ENCODE assay signal across 3 cellular contexts in the genomic region with DNA sequence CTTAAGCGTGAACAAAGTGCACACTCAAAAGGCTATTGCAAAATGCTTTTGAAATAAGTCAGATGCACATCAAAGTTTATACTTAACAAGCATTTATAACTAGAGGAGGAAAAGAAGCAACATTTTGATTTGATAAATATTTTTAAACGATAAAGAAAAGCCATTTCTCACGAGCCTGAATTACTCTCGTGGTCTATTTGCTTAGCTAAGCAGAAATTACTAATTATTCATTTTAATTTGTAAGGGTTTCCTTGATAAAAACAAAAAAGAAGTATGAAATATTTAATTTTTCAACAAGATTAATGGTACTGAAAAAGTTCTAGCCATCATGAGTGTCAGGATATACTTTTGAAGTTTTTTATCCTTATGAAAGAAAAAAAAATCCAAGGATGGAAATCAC.
TF ChIP-seq lines count a peak whose summit lies in the region.

No MANE protein-coding gene starts in this region.

TF ChIP-seq in HepG2, 621 proteins besides CTCF, POLR2A, EP300 and RAD21:
- TF ChIP-seq ZNF644 (CRISPR knock-in tag; IDR thresholded peaks at IDR 0.05; ENCODE audit: low read depth) (no peak), ZNF749 (CRISPR knock-in tag; IDR thresholded peaks at IDR 0.05; ENCODE audit: borderline replicate concordance) (no peak), ZNF274 (CRISPR knock-in tag; IDR thresholded peaks at IDR 0.05) (no peak), SP5 (CRISPR knock-in tag; IDR thresholded peaks at IDR 0.05; ENCODE audit: borderline replicate concordance, low read depth) (no peak), ZSCAN9 (CRISPR knock-in tag; IDR thresholded peaks at IDR 0.05; ENCODE audit: borderline replicate concordance) (no peak), MAFF (IDR thresholded peaks at IDR 0.05; ENCODE audit: low read depth, low read length) (peak; percentile 87), PAWR (CRISPR knock-in tag; IDR thresholded peaks at IDR 0.05; ENCODE audit: borderline replicate concordance) (no peak), JUND (CRISPR knock-in tag; IDR thresholded peaks at IDR 0.05) (no peak), MAFK (conservative IDR thresholded peaks at IDR 0.05 in 1 of 2, IDR thresholded peaks at IDR 0.05 in 1 of 2; ENCODE audit: low read length in 2 of 2) (peak; percentile 87 to 94)
- TF ChIP-seq, protein P1, sequence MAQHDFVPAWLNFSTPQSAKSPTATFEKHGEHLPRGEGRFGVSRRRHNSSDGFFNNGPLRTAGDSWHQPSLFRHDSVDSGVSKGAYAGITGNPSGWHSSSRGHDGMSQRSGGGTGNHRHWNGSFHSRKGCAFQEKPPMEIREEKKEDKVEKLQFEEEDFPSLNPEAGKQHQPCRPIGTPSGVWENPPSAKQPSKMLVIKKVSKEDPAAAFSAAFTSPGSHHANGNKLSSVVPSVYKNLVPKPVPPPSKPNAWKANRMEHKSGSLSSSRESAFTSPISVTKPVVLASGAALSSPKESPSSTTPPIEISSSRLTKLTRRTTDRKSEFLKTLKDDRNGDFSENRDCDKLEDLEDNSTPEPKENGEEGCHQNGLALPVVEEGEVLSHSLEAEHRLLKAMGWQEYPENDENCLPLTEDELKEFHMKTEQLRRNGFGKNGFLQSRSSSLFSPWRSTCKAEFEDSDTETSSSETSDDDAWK (CRISPR knock-in tag; IDR thresholded peaks at IDR 0.05) = no peak

TF ChIP-seq in IMR-90, 13 proteins besides CTCF, POLR2A, EP300 and RAD21:
- TF ChIP-seq RFX5 (IDR thresholded peaks at IDR 0.05; ENCODE audit: low read depth, low read length) = no peak
- no peak for TF ChIP-seq CEBPB (IDR thresholded peaks at IDR 0.05; ENCODE audit: low read depth, low read length)
- TF ChIP-seq MAFK (IDR thresholded peaks at IDR 0.05; ENCODE audit: low read depth, low read length) = peak; percentile 94
TF ChIP-seq in IMR-90: peak in this region for 1.

TF ChIP-seq in H1, 55 proteins besides CTCF, POLR2A, EP300 and RAD21:
- TF ChIP-seq KDM1A (IDR thresholded peaks at IDR 0.05; ENCODE audit: borderline replicate concordance, low read length) (no peak), CBX8 (IDR thresholded peaks at IDR 0.05; ENCODE audit: borderline replicate concordance, low read depth, low read length) (no peak), MAFK (IDR thresholded peaks at IDR 0.05; ENCODE audit: low read depth, low read length) (peak; percentile 71; the same call in 1 of the 2 replicates)
TF ChIP-seq in H1: peak in this region for 1.
